ENCODE assay signal across 1 cellular context in genomic region chr2:32369222-32369621, GRCh38.
TF ChIP-seq lines count a peak whose summit lies in the region.

No MANE protein-coding gene starts in this region.

TF ChIP-seq in HepG2, 621 proteins besides CTCF, POLR2A, EP300 and RAD21 (continued from another document):
- TF ChIP-seq ZUFSP (CRISPR knock-in tag; IDR thresholded peaks at IDR 0.05; ENCODE audit: borderline replicate concordance), result no peak
- TF ChIP-seq NKX3-1 (CRISPR knock-in tag; IDR thresholded peaks at IDR 0.05), result no peak
- TF ChIP-seq TAF15 (IDR thresholded peaks at IDR 0.05; ENCODE audit: low read depth, low read length, poor library complexity, severe bottlenecking), result no peak
- no peak for TF ChIP-seq ZFP62 (CRISPR knock-in tag; IDR thresholded peaks at IDR 0.05)
- no peak for TF ChIP-seq POLR2AphosphoS5 (IDR thresholded peaks at IDR 0.05; ENCODE audit: low read depth, low read length)
- no peak for TF ChIP-seq MAFK (conservative IDR thresholded peaks at IDR 0.05 in 1 of 2, IDR thresholded peaks at IDR 0.05 in 1 of 2; ENCODE audit: low read length in 2 of 2)
- TF ChIP-seq FOXK2 (IDR thresholded peaks at IDR 0.05), result no peak
- no peak for TF ChIP-seq FOXP1 (IDR thresholded peaks at IDR 0.05)
- TF ChIP-seq FOXP1 (CRISPR knock-in tag; IDR thresholded peaks at IDR 0.05), result no peak
- TF ChIP-seq ZNF354B (CRISPR knock-in tag; IDR thresholded peaks at IDR 0.05), result no peak
- TF ChIP-seq NPAS2 (CRISPR knock-in tag; IDR thresholded peaks at IDR 0.05; ENCODE audit: borderline replicate concordance), result no peak
- TF ChIP-seq ZNF777 (CRISPR knock-in tag; IDR thresholded peaks at IDR 0.05), result no peak
- TF ChIP-seq GRHL1 (CRISPR knock-in tag; conservative IDR thresholded peaks at IDR 0.05), result no peak
